8 cellular contexts compared by ENCODE assay signal in genomic region chr1:117368116-117369108, GRCh38. TPM values are rescaled to one million over a fixed set of nuclear protein-coding genes. Genes with fewer than 3 reads are reported as not detected.
DNase-seq lines count a peak whose midpoint lies in the region; ATAC-seq, FAIRE-seq and TF ChIP-seq lines count a peak whose summit lies in the region.

No MANE protein-coding gene starts in this region.

- H3K4me1 Mint-ChIP-seq in activated naive CD8-positive, alpha-beta T cell treated with anti-CD3 and anti-CD28 coated beads, Interleukin-2, amount 50 U/mL, for 24 hours, result peaks cover 68% of the 10 kb centered on the region

- peaks cover 35% of the 10 kb centered on the region for H3K4me1 ChIP-seq in keratinocyte (ENCODE audit: control insufficient read depth, extremely low read depth, insufficient read depth, low read length)

- H3K27ac ChIP-seq in KOPT-K1 (ENCODE audit: low read depth, low read length, poor library complexity, severe bottlenecking), result peak overlapping the region; percentile 89
- H3K27ac ChIP-seq in keratinocyte (ENCODE audit: control insufficient read depth, insufficient read depth, low read length), result peak overlapping the region; percentile 85

- peak overlapping the region; percentile 93 for H3K9ac ChIP-seq in keratinocyte (ENCODE audit: control insufficient read depth, extremely low read depth, insufficient read depth, low read length)

- peak; percentile 29 for ATAC-seq in activated naive CD8-positive, alpha-beta T cell treated with anti-CD3 and anti-CD28 coated beads, Interleukin-2, amount 50 U/mL, for 24 hours
- ATAC-seq in stimulated activated naive CD8-positive, alpha-beta T cell treated with anti-CD3 and anti-CD28 coated beads, Interleukin-15, Interleukin-2, amounts not matched to agents 100 U/mL and 50 U/mL, for 24 hours, result peak; percentile 25
- ATAC-seq in HG03439 (IDR thresholded peaks at IDR 0.05; ENCODE audit: unreplicated experiment), result no peak
- no peak for ATAC-seq in GM21619 (IDR thresholded peaks at IDR 0.05; ENCODE audit: unreplicated experiment)

- H3K9me1 ChIP-seq in keratinocyte (ENCODE audit: control insufficient read depth, extremely low read depth, insufficient read depth, low read length), result no peaks in the 10 kb centered on the region

- no peaks in the 10 kb centered on the region for H4K20me1 ChIP-seq in keratinocyte (ENCODE audit: control insufficient read depth, extremely low read depth, insufficient read depth, low read length)

- no peaks in the 10 kb centered on the region for H3K27me3 ChIP-seq in keratinocyte (ENCODE audit: control insufficient read depth, extremely low read depth, insufficient read depth, low read length)

- peak overlapping the region; percentile 93 for H3K4me2 ChIP-seq in keratinocyte (ENCODE audit: control insufficient read depth, extremely low read depth, insufficient read depth, low read depth, low read length)

- TF ChIP-seq CTCF in keratinocyte (optimal IDR thresholded peaks at IDR 0.05 in 1 of 3, IDR thresholded peaks at IDR 0.05 in 1 of 3, conservative IDR thresholded peaks at IDR 0.05 in 1 of 3; ENCODE audit: extremely low read depth in 1 of 3, insufficient read depth in 2 of 3, low read length in 3 of 3), result no peak

- H3K4me3 ChIP-seq in keratinocyte (ENCODE audit: control insufficient read depth in 2 of 3, extremely low read depth in 1 of 3, insufficient read depth in 2 of 3, low read depth in 1 of 3, low read length in 3 of 3), result peak overlapping the region; percentile 79 to 93 (median 83)

- no peak overlapping the region for H2AFZ ChIP-seq in keratinocyte (ENCODE audit: control insufficient read depth, low read length)

- dilution Hi-C loops in keratinocyte (cut with MboI; ENCODE audit: extremely low pct_ligation_motif_present, low sequenced_read_pairs), result no loop called here

- peak overlapping the region; percentile 72 for H3K27ac Mint-ChIP-seq in activated naive CD8-positive, alpha-beta T cell treated with anti-CD3 and anti-CD28 coated beads, Interleukin-2, amount 50 U/mL, for 24 hours

- H3K36me3 Mint-ChIP-seq in activated naive CD8-positive, alpha-beta T cell treated with anti-CD3 and anti-CD28 coated beads, Interleukin-2, amount 50 U/mL, for 24 hours (ENCODE audit: low read depth), result peaks cover 2% of the 10 kb centered on the region

- H3K36me3 ChIP-seq in KOPT-K1 (ENCODE audit: insufficient read depth, low read length), result 0 out of 2 replicates have a peak, but pooled peaks cover 3% of the 10 kb centered on the region
- H3K36me3 ChIP-seq in keratinocyte (ENCODE audit: control insufficient read depth in 2 of 2, extremely low read depth in 1 of 2, insufficient read depth in 2 of 2, low read length in 2 of 2), result no peaks in the 10 kb centered on the region

- no peak for FAIRE-seq in keratinocyte (lab: Jason Lieb, UNC)

- peak; percentile 19 for DNase-seq in stimulated activated CD4-positive, alpha-beta T cell treated with anti-CD3 and anti-CD28 coated beads, Interleukin-1b, Interleukin-23, amount 100 ng/mL, for 48 hours
- no peak for DNase-seq in stimulated activated CD4-positive, alpha-beta T cell treated with anti-CD3 and anti-CD28 coated beads, Interleukin-12 subunit alpha, Interleukin-12 subunit beta, amount 100 ng/mL, for 4 hours
- DNase-seq in activated naive CD8-positive, alpha-beta T cell treated with anti-CD3 and anti-CD28 coated beads, Interleukin-2, amount 50 U/mL, for 24 hours, result no peak
- DNase-seq in keratinocyte (ENCODE audit: low read depth, low spot score), result no peak
- no peak for DNase-seq in stimulated activated naive CD8-positive, alpha-beta T cell treated with anti-CD3 and anti-CD28 coated beads, Interleukin-15, Interleukin-2, amounts not matched to agents 100 U/mL and 50 U/mL, for 24 hours

- no peaks in the 10 kb centered on the region for H3K27me3 Mint-ChIP-seq in activated naive CD8-positive, alpha-beta T cell treated with anti-CD3 and anti-CD28 coated beads, Interleukin-2, amount 50 U/mL, for 24 hours

- peaks cover 59% of the 10 kb centered on the region for H3K79me2 ChIP-seq in keratinocyte (ENCODE audit: control insufficient read depth, insufficient read depth, low read length)

- H3K9me3 Mint-ChIP-seq in activated naive CD8-positive, alpha-beta T cell treated with anti-CD3 and anti-CD28 coated beads, Interleukin-2, amount 50 U/mL, for 24 hours, result no peaks in the 10 kb centered on the region

- peak overlapping the region; percentile 90 for H3K4me3 Mint-ChIP-seq in activated naive CD8-positive, alpha-beta T cell treated with anti-CD3 and anti-CD28 coated beads, Interleukin-2, amount 50 U/mL, for 24 hours

- no peaks in the 10 kb centered on the region for H3K9me3 ChIP-seq in KOPT-K1 (ENCODE audit: insufficient read depth, low read length, poor library complexity, severe bottlenecking)
- H3K9me3 ChIP-seq in keratinocyte (ENCODE audit: control insufficient read depth, low read depth, low read length), result no peaks in the 10 kb centered on the region

RNA-seq across cellular contexts. Expression of gene MAN1A2, which starts 1.2 kb away (rescaled TPM):
- 13.6 to 23.1 TPM (median 19.0 TPM) in 3 replicates for polyA plus RNA-seq in keratinocyte
- 8.5 TPM for polyA plus RNA-seq in keratinocyte (2011; ENCODE audit: low read depth)
- 7.7 and 10.6 TPM in 2 replicates for polyA plus RNA-seq in keratinocyte (2011; cell fraction: cytosol; rRNA removed)
- polyA plus RNA-seq in keratinocyte (2011; cell fraction: nucleus; rRNA removed), result 13.1 and 19.7 TPM in 2 replicates
- polyA plus RNA-seq in keratinocyte (2012; ENCODE audit: low replicate concordance), result 7.3 and 18.1 TPM in 2 replicates
- 26.6 to 42.9 TPM (median 38.1 TPM) in 3 replicates for polyA minus RNA-seq in keratinocyte
- 14.6 TPM for polyA minus RNA-seq in keratinocyte (2011; cell fraction: cytosol; rRNA and poly(A)+ RNA removed)
- polyA minus RNA-seq in keratinocyte (2011; cell fraction: nucleus; rRNA and poly(A)+ RNA removed), result 18.3 and 31.5 TPM in 2 replicates

Comparison
In these comparisons a context has a peak if more than half of its experiments do, and no peak if none do; other contexts are left out.
1. ATAC-seq: peak in activated naive CD8-positive, alpha-beta T cell treated with anti-CD3 and anti-CD28 coated beads, Interleukin-2, amount 50 U/mL, for 24 hours (single experiment) and stimulated activated naive CD8-positive, alpha-beta T cell treated with anti-CD3 and anti-CD28 coated beads, Interleukin-15, Interleukin-2, amounts not matched to agents 100 U/mL and 50 U/mL, for 24 hours (single experiment); none in HG03439 (single experiment) and GM21619 (single experiment).